In the genomic region with DNA sequence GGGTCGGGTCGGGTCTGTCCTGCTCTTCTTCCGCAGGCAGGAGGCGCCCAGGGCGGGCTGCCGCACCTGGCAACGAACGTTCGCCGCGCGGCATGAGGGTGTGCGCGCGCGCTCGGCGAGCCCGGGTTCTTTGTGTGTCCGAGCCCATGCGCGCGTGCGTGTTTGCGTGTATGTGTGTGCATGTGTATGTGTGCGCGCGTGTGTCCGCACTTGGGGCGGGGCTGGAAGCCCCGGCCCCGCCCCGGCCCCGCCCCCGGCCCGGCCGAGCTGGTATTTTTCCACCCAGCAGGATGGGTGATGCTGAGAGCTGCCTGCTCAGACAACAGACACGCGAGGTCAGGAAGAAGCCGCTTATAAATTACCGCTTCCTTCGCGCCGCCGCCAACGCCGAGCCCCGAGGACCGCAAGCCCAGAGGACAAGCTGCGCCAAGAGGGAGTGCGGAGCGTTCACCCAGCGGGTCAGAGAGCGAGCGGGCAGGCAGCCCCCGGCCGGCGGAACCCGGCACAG, we compare ENCODE assay signal across 8 cellular contexts. TPM values are rescaled to one million over a fixed set of nuclear protein-coding genes. Genes with fewer than 3 reads are reported as not detected.
DNase-seq lines count a peak whose midpoint lies in the region; ATAC-seq and TF ChIP-seq lines count a peak whose summit lies in the region.

A gene (plus strand): TSS at position 303 of the 508 bp plus-strand sequence. CDS start 41,029 bp downstream, outside the sequence.

- H3K4me1 Mint-ChIP-seq in Calu3 (ENCODE audit: low read depth, unreplicated experiment), result peaks cover 18% of the 10 kb centered on the region

- H3K9ac ChIP-seq in endocrine pancreas (ENCODE audit: control insufficient read depth, insufficient read depth, low read length), result peak within 1 kb of the TSS; percentile 99

- peaks cover 61% of the 10 kb centered on the region for H3K36me3 Mint-ChIP-seq in Calu3 (ENCODE audit: insufficient read depth, unreplicated experiment)

- H3K4me3 ChIP-seq in endocrine pancreas (ENCODE audit: control insufficient read depth, insufficient read depth, low read length), result peak within 1 kb of the TSS; percentile 77

- H3K36me3 ChIP-seq in endocrine pancreas (ENCODE audit: control insufficient read depth, insufficient read depth, low read length), result no peaks in the 10 kb centered on the region

- CTCF ChIA-PET in Calu3 (lab: Charles Lee), result interaction anchor here (0.6 to 2.1 kb wide), 7 partner anchors 19 to 1374 kb away, joined by 3 to 13 read pairs (median 3); no protein-coding TSS in a partner anchor

- no peaks in the 10 kb centered on the region for H3K9me3 Mint-ChIP-seq in Calu3 (ENCODE audit: low read depth, unreplicated experiment)

- intact Hi-C loops in Calu3 (cut with micrococcal nuclease; ENCODE audit: unreplicated experiment), result loop anchor here (2.0 kb wide), 1 partner anchor 56 kb away; no protein-coding TSS in a partner anchor

- H3K4me1 ChIP-seq in endocrine pancreas (ENCODE audit: control insufficient read depth, insufficient read depth, low read length), result no peaks in the 10 kb centered on the region

- H3K27me3 ChIP-seq in endocrine pancreas (ENCODE audit: control insufficient read depth, insufficient read depth, low read length), result no peaks in the 10 kb centered on the region

- peak; percentile 65 for ATAC-seq in GM21367 (IDR thresholded peaks at IDR 0.05; ENCODE audit: unreplicated experiment)

- H3K27ac Mint-ChIP-seq in Calu3 (ENCODE audit: unreplicated experiment), result peak within 1 kb of the TSS; percentile 74

- no peaks in the 10 kb centered on the region for H3K9me3 ChIP-seq in endocrine pancreas (ENCODE audit: control insufficient read depth, low read length)

- BruUV-seq in Calu3 (replicated peaks; lab: Mats Ljungman, UMichigan), result no TSS peak

- H3K4me3 Mint-ChIP-seq in Calu3 (ENCODE audit: low read depth, unreplicated experiment), result peak within 1 kb of the TSS; percentile 97

- DNase-seq in Calu3 (peak; percentile 94), HUDEP-2 (lab: John Stamatoyannopoulos, UW; ENCODE audit: unreplicated experiment in 76 of 76) (peak in 74 of 76 experiments; percentile 17 to 90 (median 78)), NOMO-1 treated with DMSO at 0.1 percent for 48 hours (lab: John Stamatoyannopoulos, UW; ENCODE audit: unreplicated experiment) (peak; percentile 87), mesenteric fat pad (ENCODE audit: low spot score) (peak; percentile 97)
- peak; percentile 81 to 86 (median 85) for DNase-seq in activated CD8-positive, alpha-beta memory T cell treated with anti-CD3 and anti-CD28 coated beads for 48 hours (ENCODE audit: low read depth in 2 of 3, low spot score in 2 of 3)
- DNase-seq in stimulated activated CD8-positive, alpha-beta memory T cell treated with anti-CD3 and anti-CD28 coated beads, Interleukin-15, amount 100 ng/mL, for 1 hour (ENCODE audit: low read depth), result peak; percentile 83

- peak; percentile 25 for TF ChIP-seq CTCF in Calu3 (IDR thresholded peaks at IDR 0.05; ENCODE audit: unreplicated experiment)

- H3K27me3 Mint-ChIP-seq in Calu3 (ENCODE audit: unreplicated experiment), result no peaks in the 10 kb centered on the region

RNA-seq across cellular contexts. Expression of the gene that starts here (rescaled TPM):
- total RNA-seq in Calu3 (2022), result 46.3 and 48.3 TPM in 2 replicates
- total RNA-seq in mesenteric fat pad, result 49.3 TPM

Comparison
In these comparisons a context has a peak if more than half of its experiments do, and no peak if none do; other contexts are left out.
1. Peak in every context shown above with its lines: DNase-seq, ATAC-seq and H3K4me3 ChIP-seq.